Comparison of ENCODE assay signal across 8 cellular contexts in genomic region chr11:78188012-78188808, GRCh38. TPM values are rescaled to one million over a fixed set of nuclear protein-coding genes. Genes with fewer than 3 reads are reported as not detected.
A peak's percentile ranks its signal among the peaks of the same experiment; 100 is the strongest.
DNase-seq lines count a peak whose midpoint lies in the region; ATAC-seq and TF ChIP-seq lines count a peak whose summit lies in the region.

TSS of gene KCTD21 (minus strand) at chr11:78188626. CDS start at chr11:78174554, 14,072 bp downstream.

- peak within 1 kb of the TSS; percentile 99 for H3K4me3 Mint-ChIP-seq in T-helper 17 cell

- no peaks in the 10 kb centered on the region for H3K27me3 ChIP-seq in prostate gland (replicated peaks; ENCODE audit: insufficient read depth)

- H3K9me3 ChIP-seq in T-helper 17 cell (ENCODE audit: control insufficient read depth, low read length, poor library complexity, severe bottlenecking) = no peaks in the 10 kb centered on the region
- H3K9me3 ChIP-seq in prostate gland = no peaks in the 10 kb centered on the region

- WGBS in prostate gland = under 1% methylated on average over 50 of the region's 58 CpGs

- intact Hi-C loops in left ventricle myocardium superior (cut with micrococcal nuclease) = no loop called here
- intact Hi-C loops in prostate gland (cut with DNase I) = no loop called here

- peaks cover 3% of the 10 kb centered on the region for H3K36me3 Mint-ChIP-seq in T-helper 17 cell (ENCODE audit: low read depth)

- TF ChIP-seq CTCF in prostate gland (IDR thresholded peaks at IDR 0.05) = peak in 2 of 4 experiments; percentile 15 to 26

- no peaks in the 10 kb centered on the region for H3K27me3 Mint-ChIP-seq in T-helper 17 cell

- H3K27ac ChIP-seq in angular gyrus (ENCODE audit: low read depth, low read length) (peak within 1 kb of the TSS; percentile 83), prostate gland (peak within 1 kb of the TSS; percentile 79 to 87)

- DNase-seq in NCI-H187 (lab: John Stamatoyannopoulos, UW) (peak; percentile 79 to 93), T-helper 17 cell (peak; percentile 82 to 83 (median 83)), left ventricle myocardium superior (peak; percentile 99), prostate gland (ENCODE audit: low spot score) (peak; percentile 95), ureter (ENCODE audit: low spot score) (peak; percentile 97)

- H3K36me3 ChIP-seq in prostate gland = no peaks in the 10 kb centered on the region

- peak within 1 kb of the TSS; percentile 64 to 88 for H3K4me3 ChIP-seq in prostate gland

- TF ChIP-seq POLR2A in prostate gland (IDR thresholded peaks at IDR 0.05) = peak; percentile 76

- ATAC-seq in GM18502 (IDR thresholded peaks at IDR 0.05; ENCODE audit: poor library complexity, unreplicated experiment) (peak; percentile 98), HG02943 (IDR thresholded peaks at IDR 0.05; ENCODE audit: low read depth, unreplicated experiment) (peak; percentile 96), T-helper 17 cell (peak; percentile 93), left ventricle myocardium superior (peak; percentile 97)

- no peaks in the 10 kb centered on the region for H3K4me1 ChIP-seq in prostate gland (replicated peaks)

- peaks cover 44% of the 10 kb centered on the region for H3K4me1 Mint-ChIP-seq in T-helper 17 cell

- peak within 1 kb of the TSS; percentile 99 for H3K27ac Mint-ChIP-seq in T-helper 17 cell

RNA-seq across cellular contexts. Expression of gene KCTD21, which starts in this region (rescaled TPM):
- total RNA-seq in T-helper 17 cell (1 to 10 TPM; 2.4 to 4.0 TPM), left ventricle myocardium superior (8.5 TPM), prostate gland (10 to 100 TPM in 1 of 2 donors, 1 to 10 TPM in 1; 7.3 to 12.2 TPM), ureter (6.7 TPM)

Comparison
In these comparisons a context has a peak if more than half of its experiments do, and no peak if none do; other contexts are left out.
1. Peak in every context shown above with its lines: DNase-seq, ATAC-seq, H3K4me3 ChIP-seq and H3K27ac ChIP-seq.